Comparison of ENCODE assay signal across 11 cellular contexts in the genomic region with DNA sequence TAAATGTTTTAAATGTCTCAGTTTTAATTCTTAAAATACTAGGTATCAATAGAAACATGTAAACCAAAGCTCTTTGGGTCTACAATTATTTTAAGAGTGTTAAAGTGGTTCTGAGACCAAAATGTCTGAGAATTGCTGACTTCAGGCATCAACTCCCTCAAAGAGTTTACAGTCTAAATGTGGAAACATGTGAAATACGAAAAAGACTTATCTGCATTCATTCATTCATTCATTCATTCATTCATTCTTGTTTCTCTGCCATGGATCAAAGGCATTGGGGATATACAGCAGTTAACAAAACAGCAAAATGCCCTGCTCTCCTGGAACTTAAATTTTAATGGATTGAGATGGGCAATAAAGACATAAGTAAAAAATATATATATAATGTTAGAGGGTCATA.
"Had no signal": no experiment of that assay in that cellular context is flagged by ENCODE, and none has a peak within 500 bp of the region (broad histone marks: within the 10 kb centered on the region; RNA-seq: fewer than 3 reads in every experiment).

No MANE protein-coding gene starts in this region.

- H3K27ac Mint-ChIP-seq: GM23338, H9, HFFc6 had no signal

- H3K9ac ChIP-seq: GM23248 had no signal

- H2AFZ ChIP-seq: GM23248, GM23338 had no signal

- FAIRE-seq: H1, H54 had no signal

- H3K4me3 ChIP-seq: GM23248, GM23338, HAP-1 had no signal

- H3K9me3 Mint-ChIP-seq: GM23338, H9, HFFc6 had no signal

- ATAC-seq: GM23338, HCT116 had no signal

- DNase-seq: GM23248, GOT3, H7, H9, HCEC 1CT, HFFc6 had no signal

- H3K4me1 ChIP-seq: HAP-1 had no signal

- H3K9me3 ChIP-seq: HAP-1 had no signal

- H3K36me3 ChIP-seq: HAP-1 had no signal

- H3K4me2 ChIP-seq: GM23338 had no signal

- H3K27ac ChIP-seq: GM23248 had no signal

- H3K4me3 Mint-ChIP-seq: GM23338, H9, HFFc6 had no signal
